ENCODE assay signal across 9 cellular contexts in the genomic region with DNA sequence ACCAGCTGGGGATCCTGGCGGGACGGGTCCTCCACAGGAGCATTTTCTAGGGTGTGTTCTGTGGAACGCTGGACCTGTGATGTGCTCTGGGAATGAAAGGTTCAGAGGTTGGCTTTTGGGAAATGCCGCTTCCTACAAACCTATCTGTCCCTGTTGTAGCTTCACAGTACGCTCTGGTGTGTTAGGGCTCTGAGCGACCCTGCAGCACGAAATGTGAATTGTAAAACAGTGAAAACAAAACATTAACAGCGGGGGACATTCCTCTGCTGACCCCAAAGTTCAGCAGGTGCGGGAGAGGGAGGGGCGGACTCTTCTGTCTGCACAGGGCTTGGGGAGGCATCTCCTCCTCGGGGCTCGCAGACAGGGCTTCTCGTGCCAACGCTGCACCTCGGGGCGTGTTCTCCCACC.
A peak's percentile ranks its signal among the peaks of the same experiment; 100 is the strongest.
DNase-seq lines count a peak whose midpoint lies in the region; ATAC-seq and TF ChIP-seq lines count a peak whose summit lies in the region.
"Had no signal": no experiment of that assay in that cellular context is flagged by ENCODE, and none has a peak within 500 bp of the region (broad histone marks: within the 10 kb centered on the region; RNA-seq: fewer than 3 reads in every experiment).

No MANE protein-coding gene starts in this region.

- H3K4ac ChIP-seq in IMR-90 (ENCODE audit: low read depth, low read length): no peak overlapping the region

- TF ChIP-seq CTCF in IMR-90 (conservative IDR thresholded peaks at IDR 0.05; ENCODE audit: low read depth, low read length) (no peak), fibroblast of mammary gland (conservative IDR thresholded peaks at IDR 0.05; ENCODE audit: control insufficient read depth, insufficient read depth, low read depth, low read length) (no peak), retinal pigment epithelial cell (conservative IDR thresholded peaks at IDR 0.05; ENCODE audit: low read depth, low read length) (no peak), lower leg skin (IDR thresholded peaks at IDR 0.05) (no peak)

- WGBS in IMR-90 (ENCODE audit: extremely low coverage in 2 of 2, insufficient read length in 1 of 2), 2 experiments: no CpG with 5 or more reads among the region's 16 CpGs
- 9 to 25% methylated on average over 16 of the region's 16 CpGs for WGBS in lower leg skin, 2 donors

- H4K8ac ChIP-seq in IMR-90 (ENCODE audit: low read depth in 2 of 2, low read length in 2 of 2): no peak overlapping the region

- in situ Hi-C loops in IMR-90 (cut with MboI; ENCODE audit: low sequenced_read_pairs): no loop called here

- H4K5ac ChIP-seq in IMR-90 (ENCODE audit: low read depth, low read length): no peak overlapping the region

- H3K79me1 ChIP-seq in IMR-90 (ENCODE audit: low read depth in 1 of 2, low read length in 2 of 2): no peaks in the 10 kb centered on the region

- H3K23ac ChIP-seq in IMR-90 (ENCODE audit: low read depth, low read length): no peak overlapping the region

- dilution Hi-C loops in IMR-90 (cut with HindIII; ENCODE audit: low sequenced_read_pairs, unreplicated experiment): no loop called here

- H3K56ac ChIP-seq in IMR-90 (ENCODE audit: extremely low read depth, insufficient read depth, low read length): no peak overlapping the region

- H2BK20ac ChIP-seq in IMR-90 (ENCODE audit: low read depth, low read length): no peak overlapping the region

- no peaks in the 10 kb centered on the region for H3K9me1 ChIP-seq in IMR-90 (ENCODE audit: insufficient read depth, low read length)

- intact Hi-C loops in IMR-90 (cut with micrococcal nuclease) (no loop called here), lower leg skin (cut with DNase I; ENCODE audit: low total_unique reads) (no loop called here)

- peaks cover 2% of the 10 kb centered on the region; the same call in 1 of the 2 replicates for H3K27me3 ChIP-seq in IMR-90 (ENCODE audit: control insufficient read depth, insufficient read depth, low read length)

- H3K9ac ChIP-seq in IMR-90 (ENCODE audit: low read depth, low read length): no peak overlapping the region

- no peak overlapping the region for H2BK120ac ChIP-seq in IMR-90 (ENCODE audit: low read depth, low read length)

- H2AK9ac ChIP-seq in IMR-90 (replicated peaks; ENCODE audit: low read depth, low read length, poor library complexity): no peak overlapping the region

- CTCF ChIA-PET in IMR-90 (lab: Yijun Ruan, JAX): no interaction called here

- no peak overlapping the region for H2AK5ac ChIP-seq in IMR-90 (ENCODE audit: low read depth, low read length)

- peak overlapping the region; percentile 30; the same call in 1 of the 2 replicates for H3K4me2 ChIP-seq in IMR-90 (ENCODE audit: low read depth, low read length)

- DNase-seq in IMR-90 (no peak), fibroblast of mammary gland (ENCODE audit: low read depth) (no peak), retinal pigment epithelial cell (ENCODE audit: low read depth) (no peak), glomerular visceral epithelial cell (ENCODE audit: extremely low spot score) (no peak), hepatic stellate cell (ENCODE audit: low spot score) (no peak), NOMO-1 treated with dmso at 0.1 percent for 144 hours (lab: John Stamatoyannopoulos, UW; ENCODE audit: unreplicated experiment) (no peak), lower leg skin (ENCODE audit: low spot score in 2 of 2) (no peak)

- no peak overlapping the region for H3K14ac ChIP-seq in IMR-90 (replicated peaks; ENCODE audit: low read depth, low read length)

- no peaks in the 10 kb centered on the region for H3K4me1 ChIP-seq in IMR-90 (ENCODE audit: control insufficient read depth, insufficient read depth, low read length)

- H4K91ac ChIP-seq in IMR-90 (ENCODE audit: insufficient read depth, low read depth, low read length): no peak overlapping the region

- H2AFZ ChIP-seq in IMR-90 (replicated peaks; ENCODE audit: low read length, poor library complexity): no peak overlapping the region

- BruUV-seq in IMR-90 (replicated peaks; lab: Mats Ljungman, UMichigan): no TSS peak

- TF ChIP-seq POLR2A in IMR-90 (IDR thresholded peaks at IDR 0.05; ENCODE audit: low read depth, low read length): no peak
- TF ChIP-seq POLR2A in lower leg skin (IDR thresholded peaks at IDR 0.05): no peak

- H4K20me1 ChIP-seq in IMR-90 (ENCODE audit: insufficient read depth, low read length): no peaks in the 10 kb centered on the region

- no peak overlapping the region for H2BK5ac ChIP-seq in IMR-90 (ENCODE audit: low read depth, low read length, poor library complexity, severe bottlenecking)

- H3K18ac ChIP-seq in IMR-90 (ENCODE audit: low read depth, low read length): no peak overlapping the region

- TF ChIP-seq RAD21 in IMR-90 (IDR thresholded peaks at IDR 0.05; ENCODE audit: low read length): no peak

- H3K27ac ChIP-seq in IMR-90 (ENCODE audit: insufficient read depth, low read length): no peak overlapping the region

- POLR2A ChIA-PET in IMR-90 (lab: Charles Lee; ENCODE audit: unreplicated experiment): no interaction called here

- H3K36me3 ChIP-seq in IMR-90 (ENCODE audit: control insufficient read depth, insufficient read depth, low read length): no peaks in the 10 kb centered on the region

- H3K4me3 ChIP-seq in IMR-90 (ENCODE audit: insufficient read depth, low read depth, low read length) (no peak overlapping the region; the same call in 1 of the 2 replicates), fibroblast of mammary gland (ENCODE audit: control insufficient read depth, low read depth, low read length) (peak overlapping the region; percentile 12), retinal pigment epithelial cell (ENCODE audit: low read length) (peak overlapping the region; percentile 46), lower leg skin (ENCODE audit: low read depth, poor library complexity, severe bottlenecking) (no peak overlapping the region)

- H3K9me3 ChIP-seq in IMR-90 (ENCODE audit: control insufficient read depth, insufficient read depth, low read length): 0 out of 2 replicates have a peak, but pooled peaks cover 2% of the 10 kb centered on the region

- peak; percentile 33 for ATAC-seq in GM21515 (IDR thresholded peaks at IDR 0.05; ENCODE audit: unreplicated experiment)
- ATAC-seq in IMR-90 (ENCODE audit: low read depth): no peak
- ATAC-seq: HCT116 had no signal

- H2BK15ac ChIP-seq in IMR-90 (ENCODE audit: low read depth, low read length): no peak overlapping the region

TF ChIP-seq in IMR-90, 13 proteins besides CTCF, POLR2A, EP300 and RAD21:
- TF ChIP-seq CEBPB (IDR thresholded peaks at IDR 0.05; ENCODE audit: low read depth, low read length) (no peak), MAZ (IDR thresholded peaks at IDR 0.05; ENCODE audit: borderline replicate concordance, low read depth, low read length) (no peak), NFE2L2 (IDR thresholded peaks at IDR 0.05; ENCODE audit: low read depth, low read length) (no peak), FOS (IDR thresholded peaks at IDR 0.05; ENCODE audit: low read depth, low read length) (no peak), BHLHE40 (IDR thresholded peaks at IDR 0.05; ENCODE audit: low read depth, low read length) (no peak), RCOR1 (IDR thresholded peaks at IDR 0.05; ENCODE audit: insufficient replicate concordance, low read length) (no peak), SMC3 (IDR thresholded peaks at IDR 0.05; ENCODE audit: low read depth, low read length) (no peak), MAFK (IDR thresholded peaks at IDR 0.05; ENCODE audit: low read depth, low read length) (no peak), CHD1 (IDR thresholded peaks at IDR 0.05; ENCODE audit: low read depth, low read length) (no peak), RFX5 (IDR thresholded peaks at IDR 0.05; ENCODE audit: low read depth, low read length) (no peak), MXI1 (IDR thresholded peaks at IDR 0.05; ENCODE audit: borderline replicate concordance, low read depth, low read length) (no peak)
- TF ChIP-seq, protein P1, sequence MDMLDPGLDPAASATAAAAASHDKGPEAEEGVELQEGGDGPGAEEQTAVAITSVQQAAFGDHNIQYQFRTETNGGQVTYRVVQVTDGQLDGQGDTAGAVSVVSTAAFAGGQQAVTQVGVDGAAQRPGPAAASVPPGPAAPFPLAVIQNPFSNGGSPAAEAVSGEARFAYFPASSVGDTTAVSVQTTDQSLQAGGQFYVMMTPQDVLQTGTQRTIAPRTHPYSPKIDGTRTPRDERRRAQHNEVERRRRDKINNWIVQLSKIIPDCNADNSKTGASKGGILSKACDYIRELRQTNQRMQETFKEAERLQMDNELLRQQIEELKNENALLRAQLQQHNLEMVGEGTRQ (IDR thresholded peaks at IDR 0.05; ENCODE audit: low read depth, low read length): no peak
- TF ChIP-seq, protein P2, sequence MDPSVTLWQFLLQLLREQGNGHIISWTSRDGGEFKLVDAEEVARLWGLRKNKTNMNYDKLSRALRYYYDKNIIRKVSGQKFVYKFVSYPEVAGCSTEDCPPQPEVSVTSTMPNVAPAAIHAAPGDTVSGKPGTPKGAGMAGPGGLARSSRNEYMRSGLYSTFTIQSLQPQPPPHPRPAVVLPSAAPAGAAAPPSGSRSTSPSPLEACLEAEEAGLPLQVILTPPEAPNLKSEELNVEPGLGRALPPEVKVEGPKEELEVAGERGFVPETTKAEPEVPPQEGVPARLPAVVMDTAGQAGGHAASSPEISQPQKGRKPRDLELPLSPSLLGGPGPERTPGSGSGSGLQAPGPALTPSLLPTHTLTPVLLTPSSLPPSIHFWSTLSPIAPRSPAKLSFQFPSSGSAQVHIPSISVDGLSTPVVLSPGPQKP (IDR thresholded peaks at IDR 0.05; ENCODE audit: borderline replicate concordance, low read depth, low read length): no peak

Comparison
In these comparisons a context has a peak if more than half of its experiments do, and no peak if none do; other contexts are left out.
1. H3K4me3 ChIP-seq: peak in fibroblast of mammary gland (single experiment) and retinal pigment epithelial cell (single experiment); none in IMR-90 (single experiment) and lower leg skin (single experiment).